In the genomic region with DNA sequence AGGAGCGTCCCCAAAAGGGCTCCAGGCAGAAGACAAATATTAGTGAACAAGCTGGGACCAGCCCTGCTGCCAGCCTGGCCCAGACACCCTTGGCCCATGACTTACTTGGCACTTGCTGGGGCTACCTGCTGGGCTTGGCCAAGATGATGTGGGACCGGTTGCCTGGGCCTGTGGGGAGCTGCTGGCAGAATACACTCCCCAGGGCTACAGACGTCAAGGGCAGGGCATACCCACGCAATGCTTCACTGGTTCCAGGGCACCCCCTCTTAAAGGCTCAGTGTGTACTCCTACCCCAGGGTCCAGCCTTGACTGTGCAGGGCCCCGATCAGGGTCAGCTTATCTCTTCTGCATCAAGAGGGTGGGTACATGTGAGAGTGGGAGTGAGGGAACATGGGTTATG, we compare ENCODE assay signal across 16 cellular contexts.
A peak's percentile ranks its signal among the peaks of the same experiment; 100 is the strongest.
DNase-seq lines count a peak whose midpoint lies in the region; ATAC-seq, FAIRE-seq and TF ChIP-seq lines count a peak whose summit lies in the region.
"Had no signal": no experiment of that assay in that cellular context is flagged by ENCODE, and none has a peak within 500 bp of the region (broad histone marks: within the 10 kb centered on the region; RNA-seq: fewer than 3 reads in every experiment).

No MANE protein-coding gene starts in this region.

- H3K4me3 ChIP-seq in K562 (no peak overlapping the region), neural progenitor cell (no peak overlapping the region), gastrocnemius medialis (no peak overlapping the region)

- H3K27ac ChIP-seq in K562 (ENCODE audit: extremely low read depth, low read depth, low read length) (no peak overlapping the region), neural progenitor cell (no peak overlapping the region), gastrocnemius medialis (no peak overlapping the region)
- H3K27ac ChIP-seq: HL-60 had no signal

- ATAC-seq in K562 (no peak), esophagus mucosa (peak; percentile 86), GM18520 (IDR thresholded peaks at IDR 0.05; ENCODE audit: unreplicated experiment) (no peak), gastrocnemius medialis (no peak)

- H3K27me3 ChIP-seq in K562 (ENCODE audit: control insufficient read depth in 2 of 2, insufficient read depth in 2 of 2, low read length in 2 of 2) (no peaks in the 10 kb centered on the region), neural progenitor cell (no peaks in the 10 kb centered on the region), gastrocnemius medialis (peaks cover 6 to 12% (median 7%) of the 10 kb centered on the region in 3 donors)

- H3K4me2 ChIP-seq in K562 (ENCODE audit: insufficient read depth, low read length) (no peak overlapping the region), neural progenitor cell (no peak overlapping the region)

- no peaks in the 10 kb centered on the region for H4K20me1 ChIP-seq in K562 (replicated peaks; ENCODE audit: control insufficient read depth, insufficient read depth, low read length)
- H4K20me1 ChIP-seq in neural progenitor cell (ENCODE audit: low read depth): no peaks in the 10 kb centered on the region

- TF ChIP-seq CTCF in K562 (IDR thresholded peaks at IDR 0.05 in 2 of 3, conservative IDR thresholded peaks at IDR 0.05 in 1 of 3; ENCODE audit: insufficient read depth in 2 of 3, low read depth in 1 of 3, low read length in 3 of 3): no peak
- no peak for TF ChIP-seq CTCF in neural progenitor cell (IDR thresholded peaks at IDR 0.05)
- TF ChIP-seq CTCF in gastrocnemius medialis (IDR thresholded peaks at IDR 0.05 in 4 of 5, conservative IDR thresholded peaks at IDR 0.05 in 1 of 5): no peak

- H3K9me3 Mint-ChIP-seq in neural progenitor cell: peaks cover 5% of the 10 kb centered on the region
- H3K9me3 Mint-ChIP-seq: H9 had no signal

- peak overlapping the region; percentile 7; the same call in 1 of the 2 replicates for H2AFZ ChIP-seq in K562 (ENCODE audit: low read depth, low read length)
- no peak overlapping the region for H2AFZ ChIP-seq in neural progenitor cell (replicated peaks)

- peaks cover 2% of the 10 kb centered on the region for H3F3A ChIP-seq in neural progenitor cell (ENCODE audit: low read depth)

- in situ Hi-C loops in G401 (cut with HindIII; ENCODE audit: low sequenced_read_pairs) (loop anchor here (25.0 kb wide), 1 partner anchor 153 kb away; no protein-coding TSS in a partner anchor), K562 (cut with MboI) (no loop called here), gastrocnemius medialis (cut with MboI; ENCODE audit: low sequenced_read_pairs in 4 of 4) (loop anchor here (25.0 kb wide), 4 partner anchors 278 to 928 kb away; a partner anchor contains a TSS)

- peaks cover 11 to 17% of the 10 kb centered on the region in 2 experiments; a peak in 4 of 5 replicates for H3K4me1 ChIP-seq in K562 (replicated peaks in 1 of 2; ENCODE audit: control insufficient read depth in 2 of 2, insufficient read depth in 2 of 2, low read length in 2 of 2)
- peaks cover 20% of the 10 kb centered on the region for H3K4me1 ChIP-seq in neural progenitor cell
- peaks cover 0 to 3% of the 10 kb centered on the region in 2 donors for H3K4me1 ChIP-seq in gastrocnemius medialis

- H3K9me3 ChIP-seq in K562 (replicated peaks; ENCODE audit: control insufficient read depth, insufficient read depth, low read depth, low read length) (no peaks in the 10 kb centered on the region), neural progenitor cell (ENCODE audit: low read depth) (no peaks in the 10 kb centered on the region), gastrocnemius medialis (no peaks in the 10 kb centered on the region)

- peak overlapping the region; percentile 36 for H3K27ac Mint-ChIP-seq in neural progenitor cell
- H3K27ac Mint-ChIP-seq: H9 had no signal

- WGBS in K562 (ENCODE audit: insufficient coverage, low coverage, missing lambda C conversion rate): 31% methylated on average over 5 of the region's 5 CpGs

- no peaks in the 10 kb centered on the region for H3K36me3 ChIP-seq in K562 (ENCODE audit: control insufficient read depth, insufficient read depth, low read length)
- H3K36me3 ChIP-seq in neural progenitor cell: no peaks in the 10 kb centered on the region
- H3K36me3 ChIP-seq in gastrocnemius medialis: no peaks in the 10 kb centered on the region

- CTCF ChIA-PET in K562 (lab: Yijun Ruan, JAX; ENCODE audit: low intra/inter-chr PET ratio): no interaction called here

- H3K4me1 Mint-ChIP-seq in neural progenitor cell: peaks cover 64% of the 10 kb centered on the region

- no peak for TF ChIP-seq POLR2A in K562 (conservative IDR thresholded peaks at IDR 0.05)
- no peak for TF ChIP-seq POLR2A in gastrocnemius medialis (IDR thresholded peaks at IDR 0.05)

- no peaks in the 10 kb centered on the region for H3K9me1 ChIP-seq in K562 (ENCODE audit: control insufficient read depth, insufficient read depth, low read length)

- no peaks in the 10 kb centered on the region for H3K36me3 Mint-ChIP-seq in neural progenitor cell

- TF ChIP-seq EP300 in K562 (IDR thresholded peaks at IDR 0.05; ENCODE audit: low read length): no peak

- intact Hi-C loops in K562 (cut with micrococcal nuclease) (no loop called here), gastrocnemius medialis (cut with DNase I; ENCODE audit: low total_unique reads) (no loop called here)

- no peak for FAIRE-seq in K562 (lab: Jason Lieb, UNC)
- FAIRE-seq: RCC 7860 had no signal

- H3K4me3 Mint-ChIP-seq in neural progenitor cell: peak overlapping the region; percentile 3
- H3K4me3 Mint-ChIP-seq: H9 had no signal

- peak; percentile 49 for DNase-seq in G401 (ENCODE audit: low spot score)
- DNase-seq in K562 (ENCODE audit: extremely low read depth in 1 of 4, low spot score in 3 of 4): no peak
- DNase-seq in neural progenitor cell (ENCODE audit: low spot score): no peak
- no peak for DNase-seq in HuH-7 (ENCODE audit: low spot score)
- DNase-seq in gastrocnemius medialis: no peak
- no peak for DNase-seq in RKO (ENCODE audit: low spot score)
- DNase-seq: 8988T, H9, NCI-H1417 treated with DMSO at 0.1 percent for 48 hours, NCI-H2029 treated with DMSO at 0.1 percent for 48 hours, NCI-H524, SIG-M5 had no signal

- H3K9ac ChIP-seq in K562 (ENCODE audit: insufficient read depth in 1 of 2, low read depth in 2 of 2, low read length in 2 of 2): no peak overlapping the region
- no peak overlapping the region for H3K9ac ChIP-seq in neural progenitor cell

- no TSS peak for BruUV-seq in K562 (replicated peaks; lab: Mats Ljungman, UMichigan)

- no peak for TF ChIP-seq RAD21 in K562 (CRISPR knock-in tag; conservative IDR thresholded peaks at IDR 0.05 in 1 of 2, IDR thresholded peaks at IDR 0.05 in 1 of 2)

- POLR2A ChIA-PET in K562 (lab: Yijun Ruan, JAX): interaction anchor here (0.5 kb wide), 1 partner anchor 82 kb away, joined by 3 read pairs; no protein-coding TSS in a partner anchor

- H3K79me2 ChIP-seq in K562 (ENCODE audit: control insufficient read depth, insufficient read depth, low read length): no peaks in the 10 kb centered on the region
- H3K79me2 ChIP-seq in neural progenitor cell (ENCODE audit: low read depth): no peaks in the 10 kb centered on the region

- H3K27me3 Mint-ChIP-seq in neural progenitor cell (ENCODE audit: insufficient read depth, low read depth): peaks cover 18% of the 10 kb centered on the region

TF ChIP-seq in K562, 482 proteins besides CTCF, POLR2A, EP300 and RAD21:
- TF ChIP-seq ZNF133 (CRISPR knock-in tag; IDR thresholded peaks at IDR 0.05) (no peak), MYC (IDR thresholded peaks at IDR 0.05; ENCODE audit: low read depth, low read length) (no peak), MYC (CRISPR knock-in tag; IDR thresholded peaks at IDR 0.05; ENCODE audit: borderline replicate concordance, low read depth) (no peak), TCF7L2 (IDR thresholded peaks at IDR 0.05; ENCODE audit: low read depth, low read length) (no peak), ZC3H11A (IDR thresholded peaks at IDR 0.05; ENCODE audit: low read depth, low read length) (no peak), SIX5 (IDR thresholded peaks at IDR 0.05; ENCODE audit: borderline replicate concordance in 1 of 2, insufficient read depth in 1 of 2, low read depth in 1 of 2, low read length in 2 of 2) (no peak)
